25 cellular contexts compared by ENCODE assay signal in genomic region chr1:59499956-59500569, GRCh38.
DNase-seq lines count a peak whose midpoint lies in the region; ATAC-seq and TF ChIP-seq lines count a peak whose summit lies in the region.
"Had no signal": no experiment of that assay in that cellular context is flagged by ENCODE, and none has a peak within 500 bp of the region (broad histone marks: within the 10 kb centered on the region; RNA-seq: fewer than 3 reads in every experiment).

No MANE protein-coding gene starts in this region.

- no TSS peak for BruUV-seq in mammary epithelial cell (replicated peaks; lab: Mats Ljungman, UMichigan)

- POLR2A ChIA-PET in GM10248 (lab: Yijun Ruan, JAX): no interaction called here

- H3K9me3 ChIP-seq in mammary epithelial cell (replicated peaks; ENCODE audit: insufficient read depth, low read length): no peaks in the 10 kb centered on the region
- no peaks in the 10 kb centered on the region for H3K9me3 ChIP-seq in liver (ENCODE audit: control insufficient read depth in 4 of 4, low read length in 3 of 4)
- H3K9me3 ChIP-seq in stomach: peaks cover 0 to 5% (median 0%) of the 10 kb centered on the region in 4 donors
- no peaks in the 10 kb centered on the region for H3K9me3 ChIP-seq in esophagus squamous epithelium
- H3K9me3 ChIP-seq: ascending aorta, MG63, suprapubic skin had no signal

- H2AFZ ChIP-seq in mammary epithelial cell (ENCODE audit: low read depth, low read length): no peak overlapping the region
- H2AFZ ChIP-seq: parathyroid adenoma had no signal

- H3K79me2 ChIP-seq in mammary epithelial cell (ENCODE audit: insufficient read depth, low read length): no peaks in the 10 kb centered on the region
- H3K79me2 ChIP-seq: parathyroid adenoma had no signal

- peak overlapping the region; percentile 43 for H3K4me2 ChIP-seq in mammary epithelial cell (ENCODE audit: insufficient read depth, low read depth, low read length)

- 59% methylated on average over 4 of the region's 4 CpGs for WGBS in mammary epithelial cell (ENCODE audit: low coverage, missing lambda C conversion rate)
- WGBS in liver: 22% methylated on average over 4 of the region's 4 CpGs
- 41 to 63% (median 42%) methylated on average over 4 of the region's 4 CpGs for WGBS in stomach, 5 donors
- 43 to 54% methylated on average over 4 of the region's 4 CpGs for WGBS in esophagus squamous epithelium, 2 donors

- H3K9ac ChIP-seq in mammary epithelial cell (ENCODE audit: insufficient read depth, low read length) (no peak overlapping the region), liver (ENCODE audit: low read depth in 1 of 2, low read length in 2 of 2) (peak overlapping the region; percentile 43 to 81)
- H3K9ac ChIP-seq: BLaER1 treated with 17β-estradiol and CSF1 and Interleukin-3, amounts not matched to agents 10 nM and 100 nM; parathyroid adenoma had no signal

- in situ Hi-C loops in mammary epithelial cell (cut with MboI; ENCODE audit: low sequenced_read_pairs in 2 of 2): no loop called here

- ATAC-seq in HG03571 (IDR thresholded peaks at IDR 0.05; ENCODE audit: unreplicated experiment): no peak
- ATAC-seq: activated T-cell treated with anti-CD3 and anti-CD28 coated beads, Interleukin-2, amount 50 U/mL, for 4 hours; gastroesophageal sphincter; T-cell had no signal

- H3K27me3 ChIP-seq in mammary epithelial cell (ENCODE audit: insufficient read depth, low read length) (no peaks in the 10 kb centered on the region), liver (ENCODE audit: control insufficient read depth in 4 of 4, insufficient read depth in 4 of 4, low read length in 3 of 4) (no peaks in the 10 kb centered on the region), stomach (no peaks in the 10 kb centered on the region), esophagus squamous epithelium (no peaks in the 10 kb centered on the region)
- H3K27me3 ChIP-seq: ascending aorta; BLaER1 treated with 17β-estradiol and CSF1 and Interleukin-3, amounts not matched to agents 10 nM and 100 nM; gastroesophageal sphincter; MG63; suprapubic skin had no signal

- no peak overlapping the region for H3K4me3 ChIP-seq in mammary epithelial cell (replicated peaks in 1 of 3; ENCODE audit: insufficient read depth in 1 of 3, low read depth in 2 of 3, low read length in 3 of 3)
- H3K4me3 ChIP-seq in liver (ENCODE audit: low read depth in 1 of 3, low read length in 3 of 3): no peak overlapping the region
- no peak overlapping the region for H3K4me3 ChIP-seq in stomach
- no peak overlapping the region for H3K4me3 ChIP-seq in esophagus squamous epithelium
- H3K4me3 ChIP-seq: BLaER1 treated with 17β-estradiol and CSF1 and Interleukin-3, amounts not matched to agents 10 nM and 100 nM; gastroesophageal sphincter; MG63; skin epidermis; suprapubic skin had no signal

- H4K20me1 ChIP-seq in mammary epithelial cell (ENCODE audit: insufficient read depth, low read length): no peaks in the 10 kb centered on the region
- H4K20me1 ChIP-seq: BLaER1 treated with 17β-estradiol and CSF1 and Interleukin-3, amounts not matched to agents 10 nM and 100 nM had no signal

- H3K4me1 ChIP-seq in mammary epithelial cell (ENCODE audit: insufficient read depth, low read length) (peaks cover 33% of the 10 kb centered on the region), liver (ENCODE audit: control insufficient read depth in 4 of 4, insufficient read depth in 4 of 4, low read length in 3 of 4) (peaks cover 5 to 35% (median 25%) of the 10 kb centered on the region in 4 donors), stomach (peaks cover 6 to 21% (median 14%) of the 10 kb centered on the region in 4 donors), esophagus squamous epithelium (peaks cover 9 to 33% (median 13%) of the 10 kb centered on the region in 3 donors)
- H3K4me1 ChIP-seq: parathyroid adenoma had no signal

- dilution Hi-C loops in mammary epithelial cell (cut with HindIII; ENCODE audit: low sequenced_read_pairs): no loop called here

- DNase-seq in DMS 273 (lab: John Stamatoyannopoulos, UW; ENCODE audit: unreplicated experiment): peak; percentile 13
- DNase-seq in DMS 273 treated with DMSO at 0.1 percent for 48 hours (lab: John Stamatoyannopoulos, UW): no peak
- no peak for DNase-seq in mammary epithelial cell
- no peak for DNase-seq in stomach
- DNase-seq in GM10248 (ENCODE audit: extremely low spot score): no peak
- DNase-seq in esophagus squamous epithelium (lab: John Stamatoyannopoulos, UW): no peak
- DNase-seq: activated CD4-positive, alpha-beta T cell treated with anti-CD3 and anti-CD28 coated beads, Interleukin-2, amount 50 U/mL, for 48 hours; activated naive CD4-positive, alpha-beta T cell treated with anti-CD3 and anti-CD28 coated beads, Interleukin-2, amount 10 ng/mL, durations not matched to agents 7 days and 5 days; activated T-cell treated with anti-CD3 and anti-CD28 coated beads, Interleukin-2, amount 50 U/mL, for 4 hours; MG63; NCI-H187; NCI-H345; Right ventricle myocardium superior; stimulated activated CD8-positive, alpha-beta memory T cell treated with anti-CD3 and anti-CD28 coated beads, Interleukin-4, amount 100 ng/mL, for 48 hours; T-cell; WERI-Rb-1 had no signal

- CTCF ChIA-PET in mammary epithelial cell (lab: Charles Lee; ENCODE audit: low non-redundant PET): no interaction called here
- CTCF ChIA-PET in GM10248 (lab: Yijun Ruan, JAX): no interaction called here

- no peak for TF ChIP-seq POLR2A in stomach (IDR thresholded peaks at IDR 0.05)
- TF ChIP-seq POLR2A in esophagus squamous epithelium (IDR thresholded peaks at IDR 0.05): no peak

- TF ChIP-seq CTCF in mammary epithelial cell (conservative IDR thresholded peaks at IDR 0.05 in 1 of 2, IDR thresholded peaks at IDR 0.05 in 1 of 2; ENCODE audit: extremely low read depth in 1 of 2, insufficient read depth in 1 of 2, low read depth in 1 of 2, low read length in 2 of 2): no peak
- no peak for TF ChIP-seq CTCF in liver (IDR thresholded peaks at IDR 0.05; ENCODE audit: low read depth, low read length, missing input control)
- TF ChIP-seq CTCF in stomach (IDR thresholded peaks at IDR 0.05): no peak
- no peak for TF ChIP-seq CTCF in GM10248 (IDR thresholded peaks at IDR 0.05; ENCODE audit: control extremely low read depth, extremely low read depth, low read depth, missing control alignments)
- TF ChIP-seq CTCF in esophagus squamous epithelium (IDR thresholded peaks at IDR 0.05): no peak

- peak in 1 of 2 donors; percentile 3 for TF ChIP-seq RAD21 in liver (IDR thresholded peaks at IDR 0.05)

- intact Hi-C loops in mammary epithelial cell (cut with micrococcal nuclease): loop anchor here (2.0 to 10.0 kb wide), 2 partner anchors 205 to 715 kb away; partner anchors contain the start of genes FGGY and JUN
- intact Hi-C loops in stomach (cut with DNase I; ENCODE audit: low total_unique reads): no loop called here
- intact Hi-C loops in esophagus squamous epithelium (cut with DNase I): no loop called here

- TF ChIP-seq EP300 in stomach (IDR thresholded peaks at IDR 0.05): no peak

- no peaks in the 10 kb centered on the region for H3K36me3 ChIP-seq in mammary epithelial cell (ENCODE audit: insufficient read depth, low read length)
- no peaks in the 10 kb centered on the region for H3K36me3 ChIP-seq in liver (ENCODE audit: control insufficient read depth in 4 of 4, insufficient read depth in 3 of 4, low read depth in 1 of 4, low read length in 3 of 4)
- H3K36me3 ChIP-seq in stomach: no peaks in the 10 kb centered on the region
- peaks cover 0 to 3% (median 0%) of the 10 kb centered on the region in 3 donors for H3K36me3 ChIP-seq in esophagus squamous epithelium
- H3K36me3 ChIP-seq: ascending aorta, gastroesophageal sphincter, MG63, suprapubic skin, WERI-Rb-1 had no signal

- H3K27ac ChIP-seq in mammary epithelial cell (ENCODE audit: insufficient read depth, low read depth, low read length): peak overlapping the region; percentile 88
- peak overlapping the region; percentile 63 to 78 for H3K27ac ChIP-seq in liver (ENCODE audit: low read depth in 1 of 2, low read length in 2 of 2)
- H3K27ac ChIP-seq in stomach: peak overlapping the region in 3 of 5 donors; percentile 2 to 45 (median 29)
- no peak overlapping the region for H3K27ac ChIP-seq in esophagus squamous epithelium
- H3K27ac ChIP-seq: 22Rv1; ascending aorta; BLaER1 treated with 17β-estradiol and CSF1 and Interleukin-3, amounts not matched to agents 10 nM and 100 nM; gastroesophageal sphincter; parathyroid adenoma; skin epidermis; suprapubic skin; WERI-Rb-1 had no signal

TF ChIP-seq in liver, 16 proteins besides CTCF, POLR2A, EP300 and RAD21:
- TF ChIP-seq EGR1 (IDR thresholded peaks at IDR 0.05; ENCODE audit: low read depth in 2 of 2): peak in 1 of 2 donors; percentile 11
- no peak for TF ChIP-seq FOXA1 (IDR thresholded peaks at IDR 0.05)
- peak; percentile 63 for TF ChIP-seq SP1 (IDR thresholded peaks at IDR 0.05)
- TF ChIP-seq, protein P1, sequence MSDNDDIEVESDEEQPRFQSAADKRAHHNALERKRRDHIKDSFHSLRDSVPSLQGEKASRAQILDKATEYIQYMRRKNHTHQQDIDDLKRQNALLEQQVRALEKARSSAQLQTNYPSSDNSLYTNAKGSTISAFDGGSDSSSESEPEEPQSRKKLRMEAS (IDR thresholded peaks at IDR 0.05): no peak
- TF ChIP-seq HNF4A (conservative IDR thresholded peaks at IDR 0.05): peak; percentile 60 to 72
- TF ChIP-seq, protein P2, sequence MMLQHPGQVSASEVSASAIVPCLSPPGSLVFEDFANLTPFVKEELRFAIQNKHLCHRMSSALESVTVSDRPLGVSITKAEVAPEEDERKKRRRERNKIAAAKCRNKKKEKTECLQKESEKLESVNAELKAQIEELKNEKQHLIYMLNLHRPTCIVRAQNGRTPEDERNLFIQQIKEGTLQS (IDR thresholded peaks at IDR 0.05): no peak
- TF ChIP-seq JUND (IDR thresholded peaks at IDR 0.05): peak in 1 of 2 donors; percentile 12
- TF ChIP-seq RXRA (IDR thresholded peaks at IDR 0.05): peak; percentile 46 to 71
- peak; percentile 57 for TF ChIP-seq FOXA2 (IDR thresholded peaks at IDR 0.05)
- TF ChIP-seq, protein P3, sequence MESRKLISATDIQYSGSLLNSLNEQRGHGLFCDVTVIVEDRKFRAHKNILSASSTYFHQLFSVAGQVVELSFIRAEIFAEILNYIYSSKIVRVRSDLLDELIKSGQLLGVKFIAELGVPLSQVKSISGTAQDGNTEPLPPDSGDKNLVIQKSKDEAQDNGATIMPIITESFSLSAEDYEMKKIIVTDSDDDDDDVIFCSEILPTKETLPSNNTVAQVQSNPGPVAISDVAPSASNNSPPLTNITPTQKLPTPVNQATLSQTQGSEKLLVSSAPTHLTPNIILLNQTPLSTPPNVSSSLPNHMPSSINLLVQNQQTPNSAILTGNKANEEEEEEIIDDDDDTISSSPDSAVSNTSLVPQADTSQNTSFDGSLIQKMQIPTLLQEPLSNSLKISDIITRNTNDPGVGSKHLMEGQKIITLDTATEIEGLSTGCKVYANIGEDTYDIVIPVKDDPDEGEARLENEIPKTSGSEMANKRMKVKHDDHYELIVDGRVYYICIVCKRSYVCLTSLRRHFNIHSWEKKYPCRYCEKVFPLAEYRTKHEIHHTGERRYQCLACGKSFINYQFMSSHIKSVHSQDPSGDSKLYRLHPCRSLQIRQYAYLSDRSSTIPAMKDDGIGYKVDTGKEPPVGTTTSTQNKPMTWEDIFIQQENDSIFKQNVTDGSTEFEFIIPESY (IDR thresholded peaks at IDR 0.05): no peak

Comparison
In these comparisons a context has a peak if more than half of its experiments do, and no peak if none do; other contexts are left out.
1. H3K27ac ChIP-seq: peak in mammary epithelial cell (single experiment), liver (2 of 2) and stomach (3 of 5); none in esophagus squamous epithelium (0 of 4).